8 cellular contexts compared by ENCODE assay signal in the genomic region with DNA sequence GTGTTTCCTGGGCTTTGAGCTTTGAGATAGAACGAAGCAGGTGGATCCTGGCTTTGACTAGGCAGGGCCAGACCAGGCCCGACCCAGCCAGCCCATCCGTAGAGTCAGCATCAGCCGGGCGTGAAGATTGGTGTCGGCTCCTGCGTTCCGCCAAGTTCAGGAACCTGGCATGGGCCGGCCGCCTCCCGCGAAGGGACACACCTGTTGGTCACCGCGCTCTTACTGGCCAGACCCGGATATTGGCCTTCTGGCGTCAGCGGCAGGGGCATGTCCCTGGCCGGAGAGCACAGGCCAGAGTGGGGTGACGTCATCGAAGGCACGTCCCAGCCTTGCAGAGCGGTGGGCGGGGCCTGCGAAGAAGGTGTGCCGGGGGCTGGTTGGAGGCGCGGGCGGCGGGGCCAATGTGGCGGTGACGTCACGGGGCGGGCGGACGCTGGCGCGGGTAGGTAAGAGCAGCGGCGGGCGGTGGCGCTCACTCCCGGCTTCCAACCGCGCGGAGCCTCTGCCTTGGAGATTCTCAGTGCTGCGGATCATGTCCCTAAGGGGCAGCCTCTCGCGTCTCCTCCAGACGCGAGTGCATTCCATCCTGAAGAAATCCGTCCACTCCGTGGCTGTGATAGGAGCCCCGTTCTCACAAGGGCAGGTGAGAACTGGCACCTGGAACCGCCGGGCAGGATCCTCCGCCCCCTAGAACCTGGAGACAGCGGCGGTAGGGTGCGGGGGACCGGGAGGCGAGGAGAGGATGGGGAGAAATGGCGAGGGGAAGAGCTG.
DNase-seq lines count a peak whose midpoint lies in the region; ATAC-seq and TF ChIP-seq lines count a peak whose summit lies in the region.

TSS of gene ARG2 (plus strand) at position 475 of the 771 bp plus-strand sequence. CDS start at position 533, 58 bp downstream.

- peak within 1 kb of the TSS; percentile 81 for H3K4me3 ChIP-seq in iPS-11a (ENCODE audit: low read depth, low read length)
- H3K4me3 ChIP-seq in skeletal muscle cell (ENCODE audit: low read depth, low read length): peak within 1 kb of the TSS; percentile 68

- TF ChIP-seq CTCF in 22Rv1 (IDR thresholded peaks at IDR 0.05): peak; percentile 42

- ATAC-seq in GM18519 (IDR thresholded peaks at IDR 0.05; ENCODE audit: low FRiP score, unreplicated experiment) (peak; percentile 88), HG03064 (IDR thresholded peaks at IDR 0.05; ENCODE audit: low read depth, unreplicated experiment) (peak; percentile 82)

- H3K27ac ChIP-seq in 22Rv1: peak within 1 kb of the TSS; percentile 76

- DNase-seq in NCI-H2107 (lab: John Stamatoyannopoulos, UW): peak; percentile 99
- peak; percentile 94 for DNase-seq in UCSD-AML1 (lab: John Stamatoyannopoulos, UW; ENCODE audit: unreplicated experiment)
- peak; percentile 47 for DNase-seq in brain pericyte (ENCODE audit: low read depth, low spot score)
- peak; percentile 59 for DNase-seq in skeletal muscle cell (ENCODE audit: low read depth)

Comparison
In these comparisons a context has a peak if more than half of its experiments do, and no peak if none do; other contexts are left out.
1. Peak in every context shown above with its lines: DNase-seq, ATAC-seq, H3K4me3 ChIP-seq and H3K27ac ChIP-seq.
2. DNase-seq: peak in every context shown above with its lines; median percentile 99 in NCI-H2107; 94 in UCSD-AML1; 59 in skeletal muscle cell; 47 in brain pericyte.